8 cellular contexts compared by ENCODE assay signal in genomic region chr5:88883566-88884434, GRCh38. TPM values are rescaled to one million over a fixed set of nuclear protein-coding genes. Genes with fewer than 3 reads are reported as not detected.
A peak's percentile ranks its signal among the peaks of the same experiment; 100 is the strongest.
DNase-seq lines count a peak whose midpoint lies in the region; ATAC-seq and TF ChIP-seq lines count a peak whose summit lies in the region.

No MANE protein-coding gene starts in this region.

- intact Hi-C loops in CD4-positive, alpha-beta T cell (cut with DNase I, micrococcal nuclease): no loop called here
- intact Hi-C loops in left colon (cut with DNase I, micrococcal nuclease): loop anchor here in 1 of 2 donors (5.0 to 10.0 kb wide), 2 partner anchors 56 to 149 kb away; no protein-coding TSS in a partner anchor

- POLR2A ChIA-PET in CD4-positive, alpha-beta T cell (lab: Charles Lee): no interaction called here

- peaks cover 27% of the 10 kb centered on the region for H3K4me1 Mint-ChIP-seq in CD4-positive, alpha-beta T cell (ENCODE audit: low read depth)
- H3K4me1 Mint-ChIP-seq in stimulated activated effector memory CD8-positive, alpha-beta T cell treated with anti-CD3 and anti-CD28 coated beads, Interleukin-12 subunit alpha, Interleukin-12 subunit beta, amount 100 ng/mL, for 72 hours: peaks cover 21% of the 10 kb centered on the region

- no peak overlapping the region for H3K27ac ChIP-seq in CD4-positive, alpha-beta T cell (ENCODE audit: low read depth, low read length)

- peak overlapping the region; percentile 83 for H3K4me3 Mint-ChIP-seq in CD4-positive, alpha-beta T cell
- peak overlapping the region; percentile 74 for H3K4me3 Mint-ChIP-seq in stimulated activated effector memory CD8-positive, alpha-beta T cell treated with anti-CD3 and anti-CD28 coated beads, Interleukin-12 subunit alpha, Interleukin-12 subunit beta, amount 100 ng/mL, for 72 hours

- DNase-seq in CD4-positive, alpha-beta T cell: no peak
- peak; percentile 11 for DNase-seq in KG1 (lab: John Stamatoyannopoulos, UW)
- peak; percentile 83 for DNase-seq in dermis blood vessel endothelial cell
- peak; percentile 61 to 62 for DNase-seq in left colon
- DNase-seq in stimulated activated effector memory CD8-positive, alpha-beta T cell treated with anti-CD3 and anti-CD28 coated beads, Interleukin-12 subunit alpha, Interleukin-12 subunit beta, amount 100 ng/mL, for 72 hours (ENCODE audit: low spot score in 2 of 2): no peak

- peaks cover 85% of the 10 kb centered on the region for H3K27me3 Mint-ChIP-seq in CD4-positive, alpha-beta T cell

- no peaks in the 10 kb centered on the region for H3K9me3 ChIP-seq in CD4-positive, alpha-beta T cell (ENCODE audit: control insufficient read depth, low read length)

- no peak overlapping the region for H3K27ac Mint-ChIP-seq in CD4-positive, alpha-beta T cell
- H3K27ac Mint-ChIP-seq in stimulated activated effector memory CD8-positive, alpha-beta T cell treated with anti-CD3 and anti-CD28 coated beads, Interleukin-12 subunit alpha, Interleukin-12 subunit beta, amount 100 ng/mL, for 72 hours: peak overlapping the region; percentile 23

- no peak for TF ChIP-seq CTCF in CD4-positive, alpha-beta T cell (IDR thresholded peaks at IDR 0.05)

- CTCF ChIA-PET in CD4-positive, alpha-beta T cell (lab: Charles Lee): interaction anchor here (0.7 kb wide), 1 partner anchor 45 kb away, joined by 3 read pairs; no protein-coding TSS in a partner anchor

- H3K9me3 Mint-ChIP-seq in CD4-positive, alpha-beta T cell: no peaks in the 10 kb centered on the region
- peaks cover 2% of the 10 kb centered on the region for H3K9me3 Mint-ChIP-seq in stimulated activated effector memory CD8-positive, alpha-beta T cell treated with anti-CD3 and anti-CD28 coated beads, Interleukin-12 subunit alpha, Interleukin-12 subunit beta, amount 100 ng/mL, for 72 hours

- H3K36me3 Mint-ChIP-seq in CD4-positive, alpha-beta T cell (ENCODE audit: low read depth): no peaks in the 10 kb centered on the region
- H3K36me3 Mint-ChIP-seq in stimulated activated effector memory CD8-positive, alpha-beta T cell treated with anti-CD3 and anti-CD28 coated beads, Interleukin-12 subunit alpha, Interleukin-12 subunit beta, amount 100 ng/mL, for 72 hours: no peaks in the 10 kb centered on the region

- peaks cover 41% of the 10 kb centered on the region for H3K27me3 ChIP-seq in CD4-positive, alpha-beta T cell (ENCODE audit: control insufficient read depth, insufficient read depth, low read length)

- no peak for ATAC-seq in CD4-positive, alpha-beta T cell (ENCODE audit: poor library complexity)
- peak; percentile 28 for ATAC-seq in GM19372 (IDR thresholded peaks at IDR 0.05; ENCODE audit: low read depth, unreplicated experiment)
- ATAC-seq in SK-N-SH treated with all-trans-retinoic acid at 6 μM for 48 hours: peak; percentile 76
- ATAC-seq in left colon: peak; percentile 40
- peak; percentile 40 for ATAC-seq in stimulated activated effector memory CD8-positive, alpha-beta T cell treated with anti-CD3 and anti-CD28 coated beads, Interleukin-12 subunit alpha, Interleukin-12 subunit beta, amount 100 ng/mL, for 72 hours
- ATAC-seq in HG02884 (IDR thresholded peaks at IDR 0.05; ENCODE audit: unreplicated experiment): no peak

TF ChIP-seq in SK-N-SH treated with all-trans-retinoic acid at 6 μM for 48 hours, 23 proteins besides CTCF, POLR2A, EP300 and RAD21:
- TF ChIP-seq ZFP30 (CRISPR knock-in tag; IDR thresholded peaks at IDR 0.05) (no peak), CSDC2 (CRISPR knock-in tag; IDR thresholded peaks at IDR 0.05) (no peak), POU6F1 (CRISPR knock-in tag; IDR thresholded peaks at IDR 0.05; ENCODE audit: borderline replicate concordance, low read depth) (peak; percentile 68; the same call in 1 of the 2 replicates), ESRRG (CRISPR knock-in tag; IDR thresholded peaks at IDR 0.05) (no peak), TCF4 (CRISPR knock-in tag; IDR thresholded peaks at IDR 0.05; ENCODE audit: borderline replicate concordance) (no peak), ZC3H10 (CRISPR knock-in tag; IDR thresholded peaks at IDR 0.05) (no peak)
TF ChIP-seq in SK-N-SH treated with all-trans-retinoic acid at 6 μM for 48 hours: peak in this region for 1.

RNA-seq across cellular contexts. Expression of gene MEF2C, which starts 0.8 kb away (rescaled TPM):
- total RNA-seq in CD4-positive, alpha-beta T cell: under 1 TPM; 0.60 to 0.87 TPM
- total RNA-seq in dermis blood vessel endothelial cell: 132 and 169 TPM in 2 replicates
- total RNA-seq in left colon: 10 to 100 TPM; 10.0 to 27.4 TPM

Comparison
In these comparisons a context has a peak if more than half of its experiments do, and no peak if none do; other contexts are left out.
1. ATAC-seq: peak in GM19372 (single experiment), SK-N-SH treated with all-trans-retinoic acid at 6 μM for 48 hours (single experiment), left colon (single experiment) and stimulated activated effector memory CD8-positive, alpha-beta T cell treated with anti-CD3 and anti-CD28 coated beads, Interleukin-12 subunit alpha, Interleukin-12 subunit beta, amount 100 ng/mL, for 72 hours (single experiment); none in CD4-positive, alpha-beta T cell (single experiment) and HG02884 (single experiment).
2. DNase-seq: peak in KG1 (single experiment), dermis blood vessel endothelial cell (single experiment) and left colon (2 of 2); none in CD4-positive, alpha-beta T cell (0 of 10) and stimulated activated effector memory CD8-positive, alpha-beta T cell treated with anti-CD3 and anti-CD28 coated beads, Interleukin-12 subunit alpha, Interleukin-12 subunit beta, amount 100 ng/mL, for 72 hours (0 of 2).
3. RNA of gene MEF2C, which starts 0.8 kb away (total RNA-seq): 132 to 169 TPM in dermis blood vessel endothelial cell and 10.0 to 27.4 TPM in left colon; 0.60 to 0.87 TPM in CD4-positive, alpha-beta T cell; every median in the first group is over 4 times any median in the second.